8 cellular contexts compared by ENCODE assay signal in genomic region chr18:623760-624620, GRCh38. TPM values are rescaled to one million over a fixed set of nuclear protein-coding genes. Genes with fewer than 3 reads are reported as not detected.
DNase-seq lines count a peak whose midpoint lies in the region; ATAC-seq and TF ChIP-seq lines count a peak whose summit lies in the region.

No MANE protein-coding gene starts in this region.

- H3K4me2 ChIP-seq in HCT116 (ENCODE audit: low read length): peak overlapping the region; percentile 15; the same call in 1 of the 2 replicates

- DNase-seq in COR-L47 (lab: John Stamatoyannopoulos, UW): peak; percentile 78
- peak; percentile 69 for DNase-seq in HCT116 (ENCODE audit: low read depth, low spot score)
- DNase-seq in NCI-H2171 (lab: John Stamatoyannopoulos, UW): peak; percentile 40
- peak; percentile 37 to 63 for DNase-seq in breast epithelium (ENCODE audit: low spot score in 2 of 2)
- peak; percentile 29 for DNase-seq in kidney glomerular epithelial cell (lab: John Stamatoyannopoulos, UW)
- peak; percentile 50 for DNase-seq in stimulated activated CD4-positive, alpha-beta T cell treated with anti-CD3 and anti-CD28 coated beads, Interleukin-1b, Interleukin-23, amount 100 ng/mL, for 48 hours

- H3K4me1 ChIP-seq in HCT116 (ENCODE audit: control insufficient read depth in 1 of 2, insufficient read depth in 2 of 2, low read length in 2 of 2): peaks cover 0 to 7% of the 10 kb centered on the region in 2 experiments; a peak in 1 of 4 replicates
- no peaks in the 10 kb centered on the region for H3K4me1 ChIP-seq in breast epithelium

- H4K20me1 ChIP-seq in HCT116 (ENCODE audit: insufficient read depth): no peaks in the 10 kb centered on the region

- no peaks in the 10 kb centered on the region for H3K27me3 ChIP-seq in HCT116 (ENCODE audit: insufficient read depth, low read length)
- H3K27me3 ChIP-seq in breast epithelium: no peaks in the 10 kb centered on the region

- H3K36me3 ChIP-seq in HCT116 (ENCODE audit: control insufficient read depth in 1 of 2, insufficient read depth in 2 of 2, low read length in 2 of 2) (no peaks in the 10 kb centered on the region), breast epithelium (no peaks in the 10 kb centered on the region)

- intact Hi-C loops in HCT116 (cut with micrococcal nuclease): loop anchor here (1.0 kb wide), 2 partner anchors 207 to 215 kb away; no protein-coding TSS in a partner anchor
- intact Hi-C loops in breast epithelium (cut with DNase I; ENCODE audit: low total_unique reads): no loop called here

- RAD21 ChIA-PET in HCT116 (lab: Charles Lee; ENCODE audit: low non-redundant PET in 1 of 2, low total read pairs in 2 of 2, uncharacterized antibody in 2 of 2, unreplicated experiment in 2 of 2): interaction anchor here (0.5 to 2.7 kb wide), 6 partner anchors 108 to 215 kb away, joined by 3 to 15 read pairs (median 8); no protein-coding TSS in a partner anchor

- POLR2A ChIA-PET in HCT116 (lab: Charles Lee): interaction anchor here (0.6 to 1.5 kb wide), 4 partner anchors 34 to 208 kb away, joined by 3 to 5 read pairs (median 4); no protein-coding TSS in a partner anchor

- no peaks in the 10 kb centered on the region for H3K9me3 ChIP-seq in HCT116 (ENCODE audit: control insufficient read depth in 1 of 2, insufficient read depth in 1 of 2, low read depth in 1 of 2, low read length in 2 of 2)
- no peaks in the 10 kb centered on the region for H3K9me3 ChIP-seq in breast epithelium

- no peak overlapping the region for H3K4me3 ChIP-seq in HCT116 (replicated peaks in 1 of 2; ENCODE audit: low read depth in 1 of 2, low read length in 2 of 2)
- no peak overlapping the region for H3K4me3 ChIP-seq in WI38 (ENCODE audit: low read depth, low read length)
- no peak overlapping the region for H3K4me3 ChIP-seq in breast epithelium

- no peaks in the 10 kb centered on the region for H3K9me2 ChIP-seq in HCT116 (ENCODE audit: insufficient read depth)

- BruUV-seq in HCT116 (replicated peaks; lab: Mats Ljungman, UMichigan): no TSS peak

- TF ChIP-seq CTCF in HCT116 (IDR thresholded peaks at IDR 0.05 in 2 of 3, conservative IDR thresholded peaks at IDR 0.05 in 1 of 3; ENCODE audit: borderline replicate concordance in 1 of 3, insufficient read depth in 1 of 3, low read depth in 2 of 3, low read length in 2 of 3): peak; percentile 55 to 81 (median 70)
- peak; percentile 64 for TF ChIP-seq CTCF in WI38 (IDR thresholded peaks at IDR 0.05; ENCODE audit: low read depth, low read length)
- peak in 2 of 3 donors; percentile 20 to 46 for TF ChIP-seq CTCF in breast epithelium (IDR thresholded peaks at IDR 0.05)

- peak; percentile 74 for TF ChIP-seq RAD21 in HCT116 (IDR thresholded peaks at IDR 0.05; ENCODE audit: low read depth)

- TF ChIP-seq POLR2A in HCT116 (IDR thresholded peaks at IDR 0.05; ENCODE audit: borderline replicate concordance, extremely low read depth, insufficient read depth, insufficient read length): no peak
- TF ChIP-seq POLR2A in breast epithelium (IDR thresholded peaks at IDR 0.05): no peak

- no peak overlapping the region for H3K9ac ChIP-seq in HCT116 (ENCODE audit: low read length)

- H2AFZ ChIP-seq in HCT116 (ENCODE audit: low read depth, low read length, poor library complexity, severe bottlenecking): no peak overlapping the region

- ATAC-seq in HCT116 (peak; percentile 100), HG03565 (IDR thresholded peaks at IDR 0.05; ENCODE audit: unreplicated experiment) (no peak)

- no peaks in the 10 kb centered on the region for H3K79me2 ChIP-seq in HCT116 (ENCODE audit: insufficient read depth, low read length)

- CTCF ChIA-PET in HCT116 (lab: Charles Lee): interaction anchor here (0.7 to 6.4 kb wide), 18 partner anchors 9 to 446 kb away, joined by 3 to 112 read pairs (median 4); partner anchors contain the start of genes ENOSF1 and TYMS

- H3K27ac ChIP-seq in HCT116 (ENCODE audit: low read depth, low read length): no peak overlapping the region
- H3K27ac ChIP-seq in breast epithelium: no peak overlapping the region

TF ChIP-seq in HCT116, 20 proteins besides CTCF, POLR2A, EP300 and RAD21:
- TF ChIP-seq ZBTB33 (IDR thresholded peaks at IDR 0.05; ENCODE audit: extremely low read depth, insufficient replicate concordance, low read length) (no peak), YY1 (IDR thresholded peaks at IDR 0.05; ENCODE audit: extremely low read depth, insufficient replicate concordance, low read depth, low read length) (no peak), CBX3 (IDR thresholded peaks at IDR 0.05; ENCODE audit: low read depth) (no peak), CEBPB (IDR thresholded peaks at IDR 0.05; ENCODE audit: low read depth) (no peak), ZNF274 (IDR thresholded peaks at IDR 0.05; ENCODE audit: low read depth, low read length) (no peak), REST (IDR thresholded peaks at IDR 0.05; ENCODE audit: low read depth) (no peak), SP1 (IDR thresholded peaks at IDR 0.05; ENCODE audit: low read depth) (no peak), EZH2 (IDR thresholded peaks at IDR 0.05) (no peak), MAX (IDR thresholded peaks at IDR 0.05) (no peak), ZFX (IDR thresholded peaks at IDR 0.05) (no peak), EZH2phosphoT487 (IDR thresholded peaks at IDR 0.05; ENCODE audit: borderline replicate concordance) (no peak), JUND (IDR thresholded peaks at IDR 0.05) (no peak), ELF1 (IDR thresholded peaks at IDR 0.05; ENCODE audit: borderline replicate concordance, low read depth) (no peak)

RNA-seq across cellular contexts. Expression of gene CLUL1, which starts 27.2 kb away (rescaled TPM):
- 0.91 TPM for total RNA-seq in HCT116 (2021; ENCODE audit: unreplicated experiment)
- 0.55 and 0.90 TPM in 2 replicates for polyA plus RNA-seq in HCT116 (2012)
- 1 to 10 TPM; 1.3 to 6.6 (median 3.5) TPM for total RNA-seq in breast epithelium

RNA-seq across cellular contexts. Expression of gene TYMS, which starts 33.5 kb away (rescaled TPM):
- 245 TPM for total RNA-seq in HCT116 (2021; ENCODE audit: unreplicated experiment)
- 197 and 211 TPM in 2 replicates for polyA plus RNA-seq in HCT116 (2012)
- 1 to 10 TPM; 1.3 to 2.1 (median 2.0) TPM for total RNA-seq in breast epithelium

RNA-seq across cellular contexts. Expression of gene CETN1, which starts 43.8 kb away (rescaled TPM):
- total RNA-seq in HCT116 (2021; ENCODE audit: unreplicated experiment) (not detected), breast epithelium (not detected)
- polyA plus RNA-seq in HCT116 (2012): not detected in 2 replicates

Comparison
In these comparisons a context has a peak if more than half of its experiments do, and no peak if none do; other contexts are left out.
1. RNA of gene TYMS, which starts 33.5 kb away (total RNA-seq): 245 TPM in HCT116 (single experiment); 1.3 to 2.1 TPM in breast epithelium; every median in the first group is over 10 times any median in the second.
2. Peak in every context shown above with its lines, with median percentiles within 50 percentile points of each other: DNase-seq and CTCF ChIP-seq.